ENCODE assay signal across 18 cellular contexts in the genomic region with DNA sequence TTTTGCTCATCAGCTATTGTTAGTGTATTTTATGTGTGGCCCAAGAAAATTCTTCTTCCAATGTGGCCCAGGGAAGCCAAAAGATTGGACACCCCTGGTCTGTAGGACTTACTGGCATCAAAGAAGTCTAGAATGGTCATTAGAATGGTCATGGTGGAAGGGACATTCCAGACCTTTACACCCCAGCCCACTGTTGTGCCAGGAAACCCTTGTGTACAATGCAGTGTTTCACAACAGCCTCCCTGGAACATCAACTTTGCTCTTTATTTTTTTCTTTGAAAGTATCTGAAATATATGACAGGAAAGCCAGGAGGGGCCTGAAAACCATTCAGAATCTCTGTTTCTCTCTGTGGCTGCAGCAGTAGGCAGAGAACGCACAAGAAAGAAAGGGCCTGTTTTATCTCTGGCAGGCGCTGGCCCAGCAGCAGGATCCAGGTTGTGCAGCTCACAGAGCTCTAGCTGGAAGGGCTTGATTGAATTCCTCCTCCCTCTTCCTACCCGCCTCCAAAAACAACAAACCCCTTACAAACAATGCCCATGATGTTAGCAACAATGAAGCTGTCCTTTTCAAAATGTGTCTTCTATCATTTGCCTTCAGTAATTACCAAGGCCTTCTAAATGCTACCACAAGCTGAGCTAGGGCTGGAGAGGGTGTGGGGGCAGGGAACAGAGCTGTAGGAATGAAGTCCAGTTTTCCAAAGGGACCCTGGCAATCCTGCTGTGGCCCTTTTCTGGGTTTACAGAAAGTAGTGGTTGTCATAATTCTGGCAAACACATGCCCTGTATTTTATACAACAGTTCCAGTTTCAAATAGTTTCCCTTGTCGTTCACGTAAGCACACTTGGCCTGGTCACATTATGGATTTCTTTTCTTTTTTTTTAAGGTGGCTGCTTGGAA. TPM values are rescaled to one million over a fixed set of nuclear protein-coding genes. Genes with fewer than 3 reads are reported as not detected.
DNase-seq lines count a peak whose midpoint lies in the region; ATAC-seq and TF ChIP-seq lines count a peak whose summit lies in the region.
"Had no signal": no experiment of that assay in that cellular context is flagged by ENCODE, and none has a peak within 500 bp of the region (broad histone marks: within the 10 kb centered on the region; RNA-seq: fewer than 3 reads in every experiment).

No MANE protein-coding gene starts in this region.

- peaks cover 4 to 17% of the 10 kb centered on the region in 2 donors for H3K27me3 Mint-ChIP-seq in natural killer cell (ENCODE audit: low read depth in 2 of 2)

- intact Hi-C loops in ascending aorta (cut with DNase I) (loop anchor here (5.0 kb wide), 1 partner anchor 167 kb away; a partner anchor contains a TSS), natural killer cell (cut with micrococcal nuclease) (no loop called here)

- H3K9me3 Mint-ChIP-seq in natural killer cell = peaks cover 0 to 3% of the 10 kb centered on the region in 2 donors

- peaks cover 12% of the 10 kb centered on the region for H3K36me3 Mint-ChIP-seq in natural killer cell

- peaks cover 10 to 17% of the 10 kb centered on the region in 2 donors for H3K9me3 ChIP-seq in ascending aorta
- no peaks in the 10 kb centered on the region for H3K9me3 ChIP-seq in muscle layer of colon (ENCODE audit: low read length)
- peaks cover 5 to 12% of the 10 kb centered on the region in 2 donors for H3K9me3 ChIP-seq in stomach smooth muscle (ENCODE audit: control insufficient read depth in 2 of 2, low read length in 2 of 2)

- peak overlapping the region; percentile 24 to 44 for H3K27ac ChIP-seq in ascending aorta
- H3K27ac ChIP-seq in muscle layer of colon (ENCODE audit: low read depth, low read length) = peak overlapping the region; percentile 7
- peak overlapping the region; percentile 69 for H3K27ac ChIP-seq in stomach smooth muscle (ENCODE audit: low read length)
- H3K27ac ChIP-seq: BLaER1 had no signal

- ATAC-seq in natural killer cell (no peak), HG02798 (IDR thresholded peaks at IDR 0.05; ENCODE audit: poor library complexity, unreplicated experiment) (no peak)
- ATAC-seq: K562 had no signal

- TF ChIP-seq CTCF in ascending aorta (IDR thresholded peaks at IDR 0.05) (no peak), fibroblast of the aortic adventitia (IDR thresholded peaks at IDR 0.05; ENCODE audit: insufficient read depth, low read length) (no peak), natural killer cell (IDR thresholded peaks at IDR 0.05) (no peak)

- no peak overlapping the region for H3K4me3 Mint-ChIP-seq in natural killer cell

- DNase-seq in ascending aorta (ENCODE audit: low spot score in 2 of 2) (peak in 1 of 2 donors; percentile 61), fibroblast of the aortic adventitia (ENCODE audit: low read depth) (peak; percentile 21), natural killer cell (no peak), T-helper 9 cell (no peak), A172 (ENCODE audit: low spot score) (no peak)
- DNase-seq: H7, NCI-H1048, NCI-H146, NCI-H2081 treated with DMSO at 0.1 percent for 48 hours, NCI-H2227 treated with DMSO at 0.1 percent for 48 hours had no signal

- H3K4me1 ChIP-seq in ascending aorta (peaks cover 0 to 2% of the 10 kb centered on the region in 2 donors), muscle layer of colon (ENCODE audit: insufficient read depth, low read length) (peaks cover 22% of the 10 kb centered on the region), stomach smooth muscle (ENCODE audit: control insufficient read depth, insufficient read depth, low read length) (peaks cover 22% of the 10 kb centered on the region)
- H3K4me1 ChIP-seq: BLaER1 had no signal

- H3K4me1 Mint-ChIP-seq in natural killer cell = no peaks in the 10 kb centered on the region

- H3K9ac ChIP-seq in muscle layer of colon (ENCODE audit: low read length) (no peak overlapping the region), stomach smooth muscle (ENCODE audit: low read length in 2 of 2) (peak overlapping the region in 1 of 2 donors; percentile 2)
- H3K9ac ChIP-seq: BLaER1 had no signal

- no peaks in the 10 kb centered on the region for H3K27me3 ChIP-seq in ascending aorta
- no peaks in the 10 kb centered on the region for H3K27me3 ChIP-seq in muscle layer of colon (ENCODE audit: control insufficient read depth in 1 of 2, insufficient read depth in 2 of 2, low read length in 2 of 2)
- H3K27me3 ChIP-seq in stomach smooth muscle (ENCODE audit: control insufficient read depth in 1 of 2, insufficient read depth in 2 of 2, low read length in 2 of 2) = peaks cover 0 to 6% of the 10 kb centered on the region in 2 donors

- no peak overlapping the region for H3K27ac Mint-ChIP-seq in natural killer cell

- no peak overlapping the region for H3K4me3 ChIP-seq in ascending aorta
- H3K4me3 ChIP-seq in fibroblast of the aortic adventitia (ENCODE audit: low read depth, low read length) = no peak overlapping the region
- no peak overlapping the region for H3K4me3 ChIP-seq in muscle layer of colon (ENCODE audit: low read depth in 1 of 2, low read length in 2 of 2)
- H3K4me3 ChIP-seq in stomach smooth muscle (ENCODE audit: low read length in 2 of 2) = no peak overlapping the region
- H3K4me3 ChIP-seq: BLaER1, K562 had no signal

- H3K36me3 ChIP-seq in ascending aorta (no peaks in the 10 kb centered on the region), muscle layer of colon (ENCODE audit: insufficient read depth, low read length) (no peaks in the 10 kb centered on the region), stomach smooth muscle (ENCODE audit: control insufficient read depth in 2 of 2, insufficient read depth in 2 of 2, low read length in 2 of 2) (no peaks in the 10 kb centered on the region)
- H3K36me3 ChIP-seq: BLaER1 had no signal

RNA-seq across cellular contexts. Expression of a gene that starts 32.3 kb away (rescaled TPM):
- total RNA-seq in ascending aorta = not detected
- total RNA-seq in fibroblast of the aortic adventitia (ENCODE audit: low replicate concordance) = not detected in 2 replicates
- total RNA-seq in natural killer cell = not detected
- total RNA-seq in A172 (2014; rRNA removed; shearing (Covaris generic)) = not detected in 2 replicates
- total RNA-seq: H7, HT1080, PC-3, SK-MEL-5 had no signal

Comparison
In these comparisons a context has a peak if more than half of its experiments do, and no peak if none do; other contexts are left out.
1. H3K27ac ChIP-seq: peak in every context shown above with its lines; median percentile 69 in stomach smooth muscle; 34 in ascending aorta; 7 in muscle layer of colon.